Comparison of ENCODE assay signal across 8 cellular contexts in genomic region chr11:66070604-66071325, GRCh38. TPM values are rescaled to one million over a fixed set of nuclear protein-coding genes. Genes with fewer than 3 reads are reported as not detected.
A peak's percentile ranks its signal among the peaks of the same experiment; 100 is the strongest.
DNase-seq lines count a peak whose midpoint lies in the region; ATAC-seq and TF ChIP-seq lines count a peak whose summit lies in the region.

No MANE protein-coding gene starts in this region.

- H3K4me3 ChIP-seq in endocrine pancreas (ENCODE audit: control insufficient read depth, insufficient read depth, low read length) (peak overlapping the region; percentile 77), mesodermal cell (ENCODE audit: extremely low read depth, insufficient read depth, low read length, poor library complexity, severe bottlenecking) (peak overlapping the region; percentile 86), transverse colon (peak overlapping the region; percentile 60 to 94 (median 78))

- ATAC-seq in HG02852 (IDR thresholded peaks at IDR 0.05; ENCODE audit: unreplicated experiment): peak; percentile 16

- H3K27me3 ChIP-seq in endocrine pancreas (ENCODE audit: control insufficient read depth, insufficient read depth, low read length) (no peaks in the 10 kb centered on the region), transverse colon (no peaks in the 10 kb centered on the region)

- H3K4me1 ChIP-seq in endocrine pancreas (ENCODE audit: control insufficient read depth, insufficient read depth, low read length) (peaks cover 6% of the 10 kb centered on the region), mesodermal cell (ENCODE audit: control insufficient read depth, insufficient read depth, low read length, poor library complexity, severe bottlenecking) (peaks cover 12% of the 10 kb centered on the region), transverse colon (peaks cover 10 to 34% (median 24%) of the 10 kb centered on the region in 4 donors)

- intact Hi-C loops in transverse colon (cut with DNase I; ENCODE audit: low total_unique reads): loop anchor here (5.0 kb wide), 1 partner anchor 1052 kb away; no protein-coding TSS in a partner anchor

- no peaks in the 10 kb centered on the region for H3K27me3 Mint-ChIP-seq in T-helper 1 cell treated with Interleukin-12 subunit alpha and Interleukin-12 subunit beta and Interleukin-4 antibody, amounts not matched to agents 30 μg/mL and 1 μg/mL, for 36 hours (ENCODE audit: low read depth)

- no peak for TF ChIP-seq CTCF in transverse colon (IDR thresholded peaks at IDR 0.05)

- H3K4me3 Mint-ChIP-seq in T-helper 1 cell treated with Interleukin-12 subunit alpha and Interleukin-12 subunit beta and Interleukin-4 antibody, amounts not matched to agents 30 μg/mL and 1 μg/mL, for 36 hours: peak overlapping the region; percentile 88

- H3K27ac Mint-ChIP-seq in T-helper 1 cell treated with Interleukin-12 subunit alpha and Interleukin-12 subunit beta and Interleukin-4 antibody, amounts not matched to agents 30 μg/mL and 1 μg/mL, for 36 hours: peak overlapping the region; percentile 82

- DNase-seq in NCI-H2171 treated with DMSO at 0.1 percent for 48 hours (lab: John Stamatoyannopoulos, UW) (peak; percentile 51), NCI-H2171 (lab: John Stamatoyannopoulos, UW) (no peak), transverse colon (peak; percentile 43), GF-D8 (lab: John Stamatoyannopoulos, UW) (no peak)

- H3K36me3 Mint-ChIP-seq in T-helper 1 cell treated with Interleukin-12 subunit alpha and Interleukin-12 subunit beta and Interleukin-4 antibody, amounts not matched to agents 30 μg/mL and 1 μg/mL, for 36 hours (ENCODE audit: low read depth): peaks cover 49% of the 10 kb centered on the region

- H3K36me3 ChIP-seq in endocrine pancreas (ENCODE audit: control insufficient read depth, insufficient read depth, low read length): no peaks in the 10 kb centered on the region
- H3K36me3 ChIP-seq in mesodermal cell (ENCODE audit: control insufficient read depth, insufficient read depth, low read length): peaks cover 72% of the 10 kb centered on the region
- peaks cover 0 to 20% (median 8%) of the 10 kb centered on the region in 4 donors for H3K36me3 ChIP-seq in transverse colon

- no peak for TF ChIP-seq EP300 in transverse colon (IDR thresholded peaks at IDR 0.05; ENCODE audit: low read depth)

- peak overlapping the region; percentile 86 for H3K9ac ChIP-seq in endocrine pancreas (ENCODE audit: control insufficient read depth, insufficient read depth, low read length)

- H3K27ac ChIP-seq in mesodermal cell (ENCODE audit: low read depth, low read length, severe bottlenecking) (peak overlapping the region; percentile 49), transverse colon (peak overlapping the region; percentile 93 to 95 (median 94))

- H3K9me3 ChIP-seq in endocrine pancreas (ENCODE audit: control insufficient read depth, low read length): no peaks in the 10 kb centered on the region
- no peaks in the 10 kb centered on the region for H3K9me3 ChIP-seq in mesodermal cell (ENCODE audit: control insufficient read depth, low read length)
- H3K9me3 ChIP-seq in transverse colon: no peaks in the 10 kb centered on the region

- no peak for TF ChIP-seq POLR2A in transverse colon (IDR thresholded peaks at IDR 0.05)

- WGBS in mesodermal cell (ENCODE audit: insufficient coverage in 2 of 2), 2 experiments: 2% methylated on average over 28 to 33 of the region's 58 CpGs
- WGBS in transverse colon (ENCODE audit: low coverage in 1 of 2), 2 donors: 3% methylated on average over 30 of the region's 58 CpGs; no CpG with 5 or more reads in 1 of the 2 donors

- no peaks in the 10 kb centered on the region for H3K9me3 Mint-ChIP-seq in T-helper 1 cell treated with Interleukin-12 subunit alpha and Interleukin-12 subunit beta and Interleukin-4 antibody, amounts not matched to agents 30 μg/mL and 1 μg/mL, for 36 hours

- peaks cover 50% of the 10 kb centered on the region for H3K4me1 Mint-ChIP-seq in T-helper 1 cell treated with Interleukin-12 subunit alpha and Interleukin-12 subunit beta and Interleukin-4 antibody, amounts not matched to agents 30 μg/mL and 1 μg/mL, for 36 hours (ENCODE audit: low read depth)

- in situ Hi-C loops in transverse colon (cut with MboI; ENCODE audit: low pct_ligation_motif_present in 1 of 4, low pct_unique_long_range_greater_than_20kb in 1 of 4, low sequenced_read_pairs in 3 of 4): no loop called here

RNA-seq across cellular contexts. Expression of gene PACS1, which starts 0.7 kb away (rescaled TPM):
- polyA plus RNA-seq in mesodermal cell (2013, experiment 1 of 2): 94.8 TPM
- polyA plus RNA-seq in mesodermal cell (2013, experiment 2 of 2): 81.1 TPM
- 10 to 100 TPM in 3 of 4 donors, 1 to 10 TPM in 1; 9.8 to 52.0 (median 27.2) TPM for total RNA-seq in transverse colon

RNA-seq across cellular contexts. Expression of gene SF3B2, which starts 18.6 kb away (rescaled TPM):
- polyA plus RNA-seq in mesodermal cell (2013, experiment 1 of 2): 205 TPM
- polyA plus RNA-seq in mesodermal cell (2013, experiment 2 of 2): 185 TPM
- 100 to 1,000 TPM in 3 of 4 donors, 10 to 100 TPM in 1; 71.8 to 152 (median 137) TPM for total RNA-seq in transverse colon

RNA-seq across cellular contexts. Expression of gene GAL3ST3, which starts 21.8 kb away (rescaled TPM):
- polyA plus RNA-seq in mesodermal cell (2013, experiment 1 of 2): 4.5 TPM
- 2.6 TPM for polyA plus RNA-seq in mesodermal cell (2013, experiment 2 of 2)
- total RNA-seq in transverse colon: not detected

RNA-seq across cellular contexts. Expression of gene CATSPER1, which starts 44.5 kb away (rescaled TPM):
- polyA plus RNA-seq in mesodermal cell (2013, experiment 1 of 2): 0.96 TPM
- polyA plus RNA-seq in mesodermal cell (2013, experiment 2 of 2): 0.35 TPM
- not detected for total RNA-seq in transverse colon

RNA-seq across cellular contexts. Expression of gene CST6, which starts 59.0 kb away (rescaled TPM):
- polyA plus RNA-seq in mesodermal cell (2013, experiment 1 of 2): not detected
- polyA plus RNA-seq in mesodermal cell (2013, experiment 2 of 2): not detected
- not detected for total RNA-seq in transverse colon

Comparison
In these comparisons a context has a peak if more than half of its experiments do, and no peak if none do; other contexts are left out.
1. DNase-seq: peak in NCI-H2171 treated with DMSO at 0.1 percent for 48 hours (single experiment) and transverse colon (single experiment); none in NCI-H2171 (single experiment) and GF-D8 (single experiment).
2. Peak in every context shown above with its lines, with median percentiles within 50 percentile points of each other: H3K4me3 ChIP-seq.